In the genomic region with DNA sequence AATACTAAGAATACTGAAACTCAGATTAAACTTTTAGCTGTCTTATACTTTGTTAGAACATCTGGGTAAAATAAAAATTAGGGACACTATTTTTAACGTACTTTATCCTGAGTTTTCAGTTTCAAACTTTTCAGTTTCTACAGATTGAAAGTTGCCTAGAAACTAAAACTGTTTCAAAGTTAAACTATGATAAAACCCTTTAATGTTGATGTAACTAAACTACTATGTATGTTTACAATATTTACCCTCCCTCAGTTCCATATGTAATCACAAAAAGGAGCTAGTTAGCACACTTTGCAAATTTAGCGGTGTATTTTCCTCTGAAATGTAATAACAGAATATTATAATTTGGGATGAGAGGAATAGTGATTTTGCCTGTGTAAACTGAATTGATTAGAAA, we compare ENCODE assay signal across 23 cellular contexts.
"Had no signal": no experiment of that assay in that cellular context is flagged by ENCODE, and none has a peak within 500 bp of the region (broad histone marks: within the 10 kb centered on the region; RNA-seq: fewer than 3 reads in every experiment).

No MANE protein-coding gene starts in this region.

- FAIRE-seq: HTR-8/SVneo, K562 had no signal

- H3K4me1 ChIP-seq: SJCRH30 had no signal

- H3K27ac Mint-ChIP-seq: IgD-negative memory B cell had no signal

- H3K27ac ChIP-seq: HL-60, Peyer's patch, SJCRH30 had no signal

- H3K27me3 Mint-ChIP-seq: IgD-negative memory B cell had no signal

- H3K4me3 ChIP-seq: K562, Peyer's patch, SJCRH30 had no signal

- H3K9me3 Mint-ChIP-seq: IgD-negative memory B cell had no signal

- DNase-seq: NCI-H1092 treated with DMSO at 0.1 percent for 48 hours; NCI-H1436; NCI-H187; NCI-H2029; NCI-H2081 treated with DMSO at 0.1 percent for 48 hours; NCI-H2171; NCI-H226; NCI-H446; NCI-H510A; NCI-H524 treated with DMSO at 0.1 percent for 48 hours; NCI-H69; NCI-H774; NK-92 treated with Interleukin-12 subunit alpha and Interleukin-12 subunit beta, amount 100 ng/mL, for 24 hours; PC-3; Peyer's patch; SHP77 treated with DMSO at 0.1 percent for 48 hours; SJCRH30 had no signal

- H3K9me3 ChIP-seq: Peyer's patch, SJCRH30 had no signal

- ATAC-seq: K562, PC-3, Right ventricle myocardium inferior, SK-N-SH treated with all-trans-retinoic acid at 6 μM for 48 hours had no signal

- H3K27me3 ChIP-seq: Peyer's patch, SJCRH30 had no signal
